Comparison of ENCODE assay signal across 24 cellular contexts in genomic region chr3:185473290-185473815, GRCh38. TPM values are rescaled to one million over a fixed set of nuclear protein-coding genes. Genes with fewer than 3 reads are reported as not detected.
DNase-seq lines count a peak whose midpoint lies in the region; ATAC-seq lines count a peak whose summit lies in the region.
"Had no signal": no experiment of that assay in that cellular context is flagged by ENCODE, and none has a peak within 500 bp of the region (broad histone marks: within the 10 kb centered on the region; RNA-seq: fewer than 3 reads in every experiment).

No MANE protein-coding gene starts in this region.

- DNase-seq in ACHN (peak; percentile 71), LoVo (ENCODE audit: low spot score) (peak; percentile 41), amniotic epithelial cell (ENCODE audit: low read depth) (peak; percentile 72), head of caudate nucleus (peak in 33 of 42 donors; percentile 9 to 70 (median 32)), ecto neural progenitor cell (ENCODE audit: low spot score) (no peak), SHP77 treated with DMSO at 0.1 percent for 48 hours (lab: John Stamatoyannopoulos, UW) (no peak)
- no peak for DNase-seq in activated T-cell treated with anti-CD3 and anti-CD28 coated beads, Interleukin-2, amount 50 U/mL, for 4 hours
- DNase-seq: activated CD4-positive, alpha-beta T cell treated with anti-CD3 and anti-CD28 coated beads, Interleukin-2, amount 50 U/mL, for 1 hour; activated CD8-positive, alpha-beta memory T cell treated with anti-CD3 and anti-CD28 coated beads, Interleukin-2, amount 50 U/mL, for 4 hours; activated naive CD8-positive, alpha-beta T cell treated with anti-CD3 and anti-CD28 coated beads, Interleukin-2, amount 10 ng/mL, durations not matched to agents 7 days and 5 days; Caco-2; DMS79 treated with DMSO at 0.1 percent for 48 hours; foreskin keratinocyte; GOT3; left ventricle myocardium superior; midbrain; NCI-H1048; NCI-H2029; NCI-H446; stimulated activated CD8-positive, alpha-beta memory T cell treated with anti-CD3 and anti-CD28 coated beads, Interleukin-4, amount 100 ng/mL, for 48 hours; T-helper 2 cell; upper lobe of right lung had no signal

- in situ Hi-C loops in ACHN (cut with HindIII; ENCODE audit: low pct_ligation_motif_present, low pct_unique_long_range_greater_than_20kb, low sequenced_read_pairs): no loop called here

- peaks cover 19% of the 10 kb centered on the region for H3K36me3 Mint-ChIP-seq in activated T-cell treated with anti-CD3 and anti-CD28 coated beads, Interleukin-2, amount 50 U/mL, for 4 hours (ENCODE audit: insufficient read depth)
- H3K36me3 Mint-ChIP-seq: natural killer cell treated with Interleukin-12 subunit alpha and Interleukin-12 subunit beta and Interleukin-15 and Interleukin-18, amount 100 ng/mL, for 72 hours had no signal

- H3K4me1 Mint-ChIP-seq in activated T-cell treated with anti-CD3 and anti-CD28 coated beads, Interleukin-2, amount 50 U/mL, for 4 hours (ENCODE audit: low read depth): no peaks in the 10 kb centered on the region
- H3K4me1 Mint-ChIP-seq: activated naive CD8-positive, alpha-beta T cell treated with anti-CD3 and anti-CD28 coated beads, Interleukin-2, amount 10 ng/mL, durations not matched to agents 7 days and 5 days had no signal

- no peak overlapping the region for H3K4me3 Mint-ChIP-seq in activated T-cell treated with anti-CD3 and anti-CD28 coated beads, Interleukin-2, amount 50 U/mL, for 4 hours
- H3K4me3 Mint-ChIP-seq: activated naive CD8-positive, alpha-beta T cell treated with anti-CD3 and anti-CD28 coated beads, Interleukin-2, amount 10 ng/mL, durations not matched to agents 7 days and 5 days; natural killer cell treated with Interleukin-12 subunit alpha and Interleukin-12 subunit beta and Interleukin-15 and Interleukin-18, amount 100 ng/mL, for 72 hours had no signal

- H3K9me3 Mint-ChIP-seq in activated T-cell treated with anti-CD3 and anti-CD28 coated beads, Interleukin-2, amount 50 U/mL, for 4 hours: no peaks in the 10 kb centered on the region
- H3K9me3 Mint-ChIP-seq: activated naive CD8-positive, alpha-beta T cell treated with anti-CD3 and anti-CD28 coated beads, Interleukin-2, amount 10 ng/mL, durations not matched to agents 7 days and 5 days; natural killer cell treated with Interleukin-12 subunit alpha and Interleukin-12 subunit beta and Interleukin-15 and Interleukin-18, amount 100 ng/mL, for 72 hours had no signal

- ATAC-seq in GM18858 (IDR thresholded peaks at IDR 0.05; ENCODE audit: unreplicated experiment): no peak
- no peak for ATAC-seq in activated T-cell treated with anti-CD3 and anti-CD28 coated beads, Interleukin-2, amount 50 U/mL, for 4 hours
- ATAC-seq: foreskin keratinocyte; left ventricle myocardium superior; natural killer cell treated with Interleukin-12 subunit alpha and Interleukin-12 subunit beta and Interleukin-15 and Interleukin-18, amount 100 ng/mL, for 72 hours; upper lobe of right lung had no signal

- intact Hi-C loops in head of caudate nucleus (cut with DNase I): no loop called here

- no peaks in the 10 kb centered on the region for H3K27me3 Mint-ChIP-seq in activated T-cell treated with anti-CD3 and anti-CD28 coated beads, Interleukin-2, amount 50 U/mL, for 4 hours (ENCODE audit: low read depth)
- H3K27me3 Mint-ChIP-seq: activated naive CD8-positive, alpha-beta T cell treated with anti-CD3 and anti-CD28 coated beads, Interleukin-2, amount 10 ng/mL, durations not matched to agents 7 days and 5 days; natural killer cell treated with Interleukin-12 subunit alpha and Interleukin-12 subunit beta and Interleukin-15 and Interleukin-18, amount 100 ng/mL, for 72 hours had no signal

RNA-seq across cellular contexts. Expression of gene TMEM41A, which starts 25.5 kb away (rescaled TPM):
- total RNA-seq in activated T-cell treated with anti-CD3 and anti-CD28 coated beads, Interleukin-2, amount 50 U/mL, for 4 hours: 10 to 100 TPM; 25.1 to 28.0 (median 25.6) TPM

Comparison
In these comparisons a context has a peak if more than half of its experiments do, and no peak if none do; other contexts are left out.
1. DNase-seq: peak in ACHN (single experiment), LoVo (single experiment), amniotic epithelial cell (single experiment) and head of caudate nucleus (33 of 42); none in ecto neural progenitor cell (single experiment), SHP77 treated with DMSO at 0.1 percent for 48 hours (single experiment) and activated T-cell treated with anti-CD3 and anti-CD28 coated beads, Interleukin-2, amount 50 U/mL, for 4 hours (single experiment).